Comparison of ENCODE assay signal across 18 cellular contexts in genomic region chr4:181566490-181566889, GRCh38.
DNase-seq lines count a peak whose midpoint lies in the region; ATAC-seq and TF ChIP-seq lines count a peak whose summit lies in the region.
"Had no signal": no experiment of that assay in that cellular context is flagged by ENCODE, and none has a peak within 500 bp of the region (broad histone marks: within the 10 kb centered on the region; RNA-seq: fewer than 3 reads in every experiment).

No MANE protein-coding gene starts in this region.

- H3K27me3 ChIP-seq in hepatocyte, result no peaks in the 10 kb centered on the region
- H3K27me3 ChIP-seq: ovary, tibial nerve had no signal

- in situ Hi-C loops in astrocyte of the spinal cord (cut with HindIII; ENCODE audit: low sequenced_read_pairs), result no loop called here

- no peaks in the 10 kb centered on the region for H3K9me2 ChIP-seq in hepatocyte (replicated peaks; ENCODE audit: insufficient read depth)

- H3K4me3 Mint-ChIP-seq in stimulated activated memory B cell treated with anti-CD40 and anti-IgM and Interleukin-4, amounts not matched to agents 10 μg/mL and 1 μg/mL and 100 μg/mL, for 72 hours, result no peak overlapping the region
- H3K4me3 Mint-ChIP-seq: activated naive CD8-positive, alpha-beta T cell had no signal

- no peaks in the 10 kb centered on the region for H3K4me1 ChIP-seq in hepatocyte (ENCODE audit: insufficient read depth)
- H3K4me1 ChIP-seq: tibial nerve had no signal

- H3K4me1 Mint-ChIP-seq in stimulated activated memory B cell treated with anti-CD40 and anti-IgM and Interleukin-4, amounts not matched to agents 10 μg/mL and 1 μg/mL and 100 μg/mL, for 72 hours, result no peaks in the 10 kb centered on the region

- peaks cover 5% of the 10 kb centered on the region for H3K9me3 Mint-ChIP-seq in stimulated activated memory B cell treated with anti-CD40 and anti-IgM and Interleukin-4, amounts not matched to agents 10 μg/mL and 1 μg/mL and 100 μg/mL, for 72 hours

- no peaks in the 10 kb centered on the region for H3K36me3 ChIP-seq in hepatocyte (replicated peaks; ENCODE audit: insufficient read depth, low read depth)
- H3K36me3 ChIP-seq: ovary, tibial nerve had no signal

- H3K27me3 Mint-ChIP-seq in stimulated activated memory B cell treated with anti-CD40 and anti-IgM and Interleukin-4, amounts not matched to agents 10 μg/mL and 1 μg/mL and 100 μg/mL, for 72 hours, result no peaks in the 10 kb centered on the region
- H3K27me3 Mint-ChIP-seq: activated naive CD8-positive, alpha-beta T cell had no signal

- no peak for TF ChIP-seq CTCF in astrocyte of the spinal cord (IDR thresholded peaks at IDR 0.05; ENCODE audit: low read depth, low read length)
- no peak for TF ChIP-seq CTCF in hepatocyte (IDR thresholded peaks at IDR 0.05; ENCODE audit: poor library complexity)

- no peak overlapping the region for H3K27ac Mint-ChIP-seq in stimulated activated memory B cell treated with anti-CD40 and anti-IgM and Interleukin-4, amounts not matched to agents 10 μg/mL and 1 μg/mL and 100 μg/mL, for 72 hours
- H3K27ac Mint-ChIP-seq: activated naive CD8-positive, alpha-beta T cell had no signal

- H3K4me2 ChIP-seq in hepatocyte, result no peak overlapping the region
- H3K4me2 ChIP-seq: PC-9 had no signal

- DNase-seq in DMS 273 (lab: John Stamatoyannopoulos, UW; ENCODE audit: unreplicated experiment) (peak; percentile 2), DMS 273 treated with DMSO at 0.1 percent for 48 hours (lab: John Stamatoyannopoulos, UW) (no peak), astrocyte of the spinal cord (ENCODE audit: low read depth, low spot score) (peak; percentile 80), hepatocyte (ENCODE audit: low spot score) (peak; percentile 15), GM19238 (ENCODE audit: insufficient read length, low spot score) (no peak)
- DNase-seq: activated CD4-positive, alpha-beta T cell treated with anti-CD3 and anti-CD28 coated beads, Interleukin-2, amount 50 U/mL, for 1 hour; DMS79; kidney glomerular epithelial cell; NCI-H748 treated with DMSO at 0.1 percent for 48 hours; ovary; PC-9 had no signal

- H3K27ac ChIP-seq in hepatocyte, result no peak overlapping the region
- H3K27ac ChIP-seq: 22Rv1, ovary, PC-9, skin epidermis, tibial nerve had no signal

- no peaks in the 10 kb centered on the region for H4K20me1 ChIP-seq in hepatocyte (ENCODE audit: insufficient read depth, poor library complexity, severe bottlenecking)

- no peaks in the 10 kb centered on the region for H3K79me2 ChIP-seq in hepatocyte

- 60% methylated on average over 7 of the region's 7 CpGs for WGBS in hepatocyte (ENCODE audit: low lambda C conversion rate, missing lambda C conversion rate)

- H2AFZ ChIP-seq in hepatocyte, result no peak overlapping the region
- H2AFZ ChIP-seq: PC-9 had no signal

- H3K4me3 ChIP-seq in astrocyte of the spinal cord (ENCODE audit: low read depth, low read length) (no peak overlapping the region), hepatocyte (no peak overlapping the region)
- H3K4me3 ChIP-seq: ovary, PC-9, skin epidermis, tibial nerve had no signal

- ATAC-seq in stimulated activated memory B cell treated with anti-CD40 and anti-IgM and Interleukin-4, amounts not matched to agents 10 μg/mL and 1 μg/mL and 100 μg/mL, for 72 hours, result peak; percentile 22
- ATAC-seq in GM21825 (IDR thresholded peaks at IDR 0.05; ENCODE audit: unreplicated experiment) (no peak), HG03108 (IDR thresholded peaks at IDR 0.05; ENCODE audit: unreplicated experiment) (no peak)

- no peaks in the 10 kb centered on the region for H3K36me3 Mint-ChIP-seq in stimulated activated memory B cell treated with anti-CD40 and anti-IgM and Interleukin-4, amounts not matched to agents 10 μg/mL and 1 μg/mL and 100 μg/mL, for 72 hours
- H3K36me3 Mint-ChIP-seq: activated naive CD8-positive, alpha-beta T cell had no signal

- no peaks in the 10 kb centered on the region for H3K9me3 ChIP-seq in hepatocyte (ENCODE audit: low read depth)
- H3K9me3 ChIP-seq: ovary, tibial nerve had no signal

Comparison
In these comparisons a context has a peak if more than half of its experiments do, and no peak if none do; other contexts are left out.
1. DNase-seq: peak in DMS 273 (single experiment), astrocyte of the spinal cord (single experiment) and hepatocyte (single experiment); none in DMS 273 treated with DMSO at 0.1 percent for 48 hours (single experiment) and GM19238 (single experiment).